In the genomic region with DNA sequence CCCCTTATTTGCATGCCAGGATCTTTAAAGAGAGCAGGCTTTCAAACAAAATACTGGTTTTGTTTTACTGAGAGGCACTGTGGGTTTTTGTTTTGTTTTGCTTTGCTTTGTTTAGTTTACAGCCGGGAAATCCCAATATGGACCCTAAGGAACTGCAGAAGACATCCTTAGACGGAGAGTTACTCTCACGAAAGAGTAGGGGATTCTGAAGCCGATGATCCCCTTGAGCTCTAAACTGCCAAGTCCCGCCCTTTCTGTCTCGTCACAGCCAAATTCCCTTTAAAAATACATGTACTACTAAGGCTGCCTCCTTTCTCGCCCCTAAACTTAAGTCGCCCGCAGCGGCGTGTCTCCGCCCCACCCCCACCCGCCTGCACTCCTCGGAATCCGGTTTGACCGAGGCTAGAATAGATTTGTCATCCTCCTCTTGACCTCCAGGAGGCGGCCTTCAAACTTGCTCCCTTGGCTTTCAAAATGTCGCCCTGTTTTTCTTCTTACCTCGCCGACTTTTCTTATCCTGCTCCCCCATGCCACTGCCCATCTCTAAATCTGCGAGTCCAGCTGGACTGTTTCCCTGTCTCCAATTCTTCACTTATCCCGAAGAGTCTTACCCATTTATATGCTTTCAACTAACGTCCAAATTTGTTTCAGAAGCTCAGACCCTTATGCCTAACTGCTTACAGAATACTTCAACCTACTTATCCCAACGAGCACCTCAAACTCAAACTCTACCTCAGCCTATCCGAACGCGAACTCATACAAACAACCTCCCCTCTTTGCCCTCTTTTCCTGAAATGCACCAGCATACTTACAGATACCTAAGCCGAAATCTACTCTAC, we compare ENCODE assay signal across 8 cellular contexts. TPM values are rescaled to one million over a fixed set of nuclear protein-coding genes. Genes with fewer than 3 reads are reported as not detected.
DNase-seq lines count a peak whose midpoint lies in the region; ATAC-seq and TF ChIP-seq lines count a peak whose summit lies in the region.

No MANE protein-coding gene starts in this region.

- H3K4me3 ChIP-seq in lower leg skin (ENCODE audit: low read depth, poor library complexity, severe bottlenecking): peak overlapping the region; percentile 10

- WGBS in lower leg skin, 2 donors: 2% methylated on average over 28 of the region's 28 CpGs

- TF ChIP-seq POLR2A in lower leg skin (IDR thresholded peaks at IDR 0.05): no peak

- in situ Hi-C loops in ACHN (cut with HindIII; ENCODE audit: low pct_ligation_motif_present, low pct_unique_long_range_greater_than_20kb, low sequenced_read_pairs): no loop called here

- intact Hi-C loops in lower leg skin (cut with DNase I; ENCODE audit: low total_unique reads): no loop called here

- DNase-seq in ACHN: peak; percentile 94
- DNase-seq in NCI-H524 (lab: John Stamatoyannopoulos, UW): peak; percentile 79 to 88
- DNase-seq in activated CD4-positive, alpha-beta T cell treated with anti-CD3 and anti-CD28 coated beads for 48 hours: peak; percentile 90
- peak; percentile 89 for DNase-seq in dermis blood vessel endothelial cell
- peak; percentile 83 to 96 for DNase-seq in lower leg skin (ENCODE audit: low spot score in 2 of 2)
- DNase-seq in stimulated activated CD4-positive, alpha-beta T cell treated with anti-CD3 and anti-CD28 coated beads, Interleukin-4, amount 100 ng/mL, for 24 hours: peak; percentile 78

- TF ChIP-seq CTCF in lower leg skin (IDR thresholded peaks at IDR 0.05): peak in 1 of 3 donors; percentile 50

- ATAC-seq in GM18873 (IDR thresholded peaks at IDR 0.05; ENCODE audit: low FRiP score, unreplicated experiment) (peak; percentile 3), HG03439 (IDR thresholded peaks at IDR 0.05; ENCODE audit: unreplicated experiment) (peak; percentile 22)

RNA-seq across cellular contexts. Expression of a gene that starts 11.0 kb away (rescaled TPM):
- total RNA-seq in dermis blood vessel endothelial cell (10.1 and 12.8 TPM in 2 replicates), lower leg skin (10 to 100 TPM; 30.6 to 63.0 (median 46.0) TPM)

RNA-seq across cellular contexts. Expression of a gene that starts 29.3 kb away (rescaled TPM):
- total RNA-seq in dermis blood vessel endothelial cell: 3.9 and 6.7 TPM in 2 replicates
- 1 to 10 TPM in 1 of 4 donors, under 1 TPM in 3; 0.27 to 1.1 (median 0.55) TPM for total RNA-seq in lower leg skin

RNA-seq across cellular contexts. Expression of a gene that starts 39.2 kb away (rescaled TPM):
- total RNA-seq in dermis blood vessel endothelial cell (7.8 and 16.3 TPM in 2 replicates), lower leg skin (10 to 100 TPM; 14.9 to 21.6 (median 18.3) TPM)

RNA-seq across cellular contexts. Expression of a gene that starts 48.3 kb away (rescaled TPM):
- total RNA-seq in dermis blood vessel endothelial cell (0.47 and 1.5 TPM in 2 replicates), lower leg skin (10 to 100 TPM; 15.6 to 21.4 (median 19.0) TPM)

Comparison
In these comparisons a context has a peak if more than half of its experiments do, and no peak if none do; other contexts are left out.
1. Peak in every context shown above with its lines: DNase-seq, ATAC-seq and H3K4me3 ChIP-seq.